29 cellular contexts compared by ENCODE assay signal in genomic region chr2:196902828-196903227, GRCh38. TPM values are rescaled to one million over a fixed set of nuclear protein-coding genes. Genes with fewer than 3 reads are reported as not detected.
A peak's percentile ranks its signal among the peaks of the same experiment; 100 is the strongest.
DNase-seq lines count a peak whose midpoint lies in the region; ATAC-seq, FAIRE-seq and TF ChIP-seq lines count a peak whose summit lies in the region.
"Had no signal": no experiment of that assay in that cellular context is flagged by ENCODE, and none has a peak within 500 bp of the region (broad histone marks: within the 10 kb centered on the region; RNA-seq: fewer than 3 reads in every experiment).

No MANE protein-coding gene starts in this region.

- DNase-seq in AG08396 (ENCODE audit: low spot score) (peak; percentile 15), HS-5 (ENCODE audit: low read depth) (peak; percentile 26), bronchial epithelial cell (ENCODE audit: low read depth) (peak; percentile 38), iris pigment epithelial cell (ENCODE audit: low read depth) (peak; percentile 31), BE2C (no peak), smooth muscle cell (lab: John Stamatoyannopoulos, UW; ENCODE audit: unreplicated experiment) (no peak), putamen (ENCODE audit: low spot score) (no peak)
- DNase-seq: activated CD4-positive, CD25-positive, alpha-beta regulatory T cell; activated naive CD4-positive, alpha-beta T cell treated with Interleukin-2 at 50 U/mL for 16 hours; CD8-positive, alpha-beta memory T cell; dorsolateral prefrontal cortex; esophagus squamous epithelium; left ventricle myocardium inferior; MG63; NCI-H1105 treated with DMSO at 0.1 percent for 48 hours; NCI-H187 treated with DMSO at 0.1 percent for 48 hours; NCI-H2171; NCI-H510A; pancreas; RPMI8226; small intestine; stimulated activated naive CD4-positive, alpha-beta T cell; upper lobe of left lung had no signal

- no peak for FAIRE-seq in bronchial epithelial cell (lab: Jason Lieb, UNC)
- FAIRE-seq: endometrium, GM12891, K562, pancreas, small intestine, TTC549 had no signal

- ATAC-seq in GM21723 (IDR thresholded peaks at IDR 0.05; ENCODE audit: unreplicated experiment) = no peak
- ATAC-seq: HCT116, K562, pancreas had no signal

- H3K9me3 ChIP-seq in BE2C = no peaks in the 10 kb centered on the region
- H3K9me3 ChIP-seq in smooth muscle cell (replicated peaks; ENCODE audit: low read depth) = no peaks in the 10 kb centered on the region
- H3K9me3 ChIP-seq: esophagus squamous epithelium, left ventricle myocardium inferior, MG63, pancreas, upper lobe of left lung had no signal

- no peaks in the 10 kb centered on the region for H4K20me1 ChIP-seq in smooth muscle cell (ENCODE audit: low read depth)

- no peak overlapping the region for H2AFZ ChIP-seq in smooth muscle cell (ENCODE audit: low read depth)

- 94% methylated on average over 3 of the region's 3 CpGs for WGBS in smooth muscle cell (ENCODE audit: low lambda C conversion rate)

- no peaks in the 10 kb centered on the region for H3F3A ChIP-seq in smooth muscle cell (ENCODE audit: low read depth)

- no peak overlapping the region for H3K27ac ChIP-seq in smooth muscle cell (ENCODE audit: low read depth)
- H3K27ac ChIP-seq: dorsolateral prefrontal cortex, esophagus squamous epithelium, left ventricle myocardium inferior, pancreas, upper lobe of left lung had no signal

- peaks cover 3% of the 10 kb centered on the region for H3K79me2 ChIP-seq in smooth muscle cell (ENCODE audit: low read depth)

- H3K4me2 ChIP-seq in smooth muscle cell = no peak overlapping the region

- no peaks in the 10 kb centered on the region for H3K4me1 ChIP-seq in BE2C
- peaks cover 7% of the 10 kb centered on the region for H3K4me1 ChIP-seq in smooth muscle cell (ENCODE audit: low read depth)
- H3K4me1 ChIP-seq: esophagus squamous epithelium, left ventricle myocardium inferior, pancreas, upper lobe of left lung had no signal

- H3K4me3 ChIP-seq in bronchial epithelial cell (ENCODE audit: low read depth, low read length) (no peak overlapping the region), BE2C (ENCODE audit: low read depth, low read length) (no peak overlapping the region), smooth muscle cell (no peak overlapping the region)
- H3K4me3 ChIP-seq: dorsolateral prefrontal cortex, esophagus squamous epithelium, K562, left ventricle myocardium inferior, MG63, pancreas, upper lobe of left lung had no signal

- H3K27me3 ChIP-seq in bronchial epithelial cell (ENCODE audit: control insufficient read depth, insufficient read depth, low read length) (no peaks in the 10 kb centered on the region), BE2C (no peaks in the 10 kb centered on the region), smooth muscle cell (ENCODE audit: low read depth) (no peaks in the 10 kb centered on the region)
- H3K27me3 ChIP-seq: dorsolateral prefrontal cortex, esophagus squamous epithelium, MG63, pancreas, upper lobe of left lung had no signal

- H3K36me3 ChIP-seq in bronchial epithelial cell (ENCODE audit: control insufficient read depth, insufficient read depth, low read length) (peaks cover 6% of the 10 kb centered on the region), BE2C (peaks cover 34% of the 10 kb centered on the region), smooth muscle cell (ENCODE audit: low read depth) (peaks cover 9% of the 10 kb centered on the region)
- H3K36me3 ChIP-seq: pancreas had no signal

- no peak overlapping the region for H3K9ac ChIP-seq in smooth muscle cell (ENCODE audit: low read depth)

- TF ChIP-seq CTCF in bronchial epithelial cell (IDR thresholded peaks at IDR 0.05; ENCODE audit: insufficient read depth, low read length, severe bottlenecking) (no peak), BE2C (IDR thresholded peaks at IDR 0.05; ENCODE audit: low read depth, low read length) (no peak), smooth muscle cell (IDR thresholded peaks at IDR 0.05; ENCODE audit: borderline replicate concordance, insufficient read depth, poor library complexity, severe bottlenecking) (no peak)

RNA-seq across cellular contexts. Expression of gene PGAP1, which starts 23.7 kb away (rescaled TPM):
- total RNA-seq in bronchial epithelial cell = 6.1 and 8.3 TPM in 2 replicates
- polyA plus RNA-seq in BE2C (2012; ENCODE audit: insufficient read depth, insufficient read length, low read depth) = 11.8 TPM
- total RNA-seq in smooth muscle cell = 13.2 and 30.5 TPM in 2 replicates
- 1.8 and 4.3 TPM in 2 replicates for polyA plus RNA-seq in smooth muscle cell

Comparison
In these comparisons a context has a peak if more than half of its experiments do, and no peak if none do; other contexts are left out.
1. DNase-seq: peak in AG08396 (single experiment), HS-5 (single experiment), bronchial epithelial cell (single experiment) and iris pigment epithelial cell (single experiment); none in BE2C (single experiment), smooth muscle cell (single experiment) and putamen (single experiment).